11 cellular contexts compared by ENCODE assay signal in genomic region chr17:5049314-5049819, GRCh38. TPM values are rescaled to one million over a fixed set of nuclear protein-coding genes. Genes with fewer than 3 reads are reported as not detected.
DNase-seq lines count a peak whose midpoint lies in the region; ATAC-seq, FAIRE-seq and TF ChIP-seq lines count a peak whose summit lies in the region.
"Had no signal": no experiment of that assay in that cellular context is flagged by ENCODE, and none has a peak within 500 bp of the region (broad histone marks: within the 10 kb centered on the region; RNA-seq: fewer than 3 reads in every experiment).

No MANE protein-coding gene starts in this region.

- peak overlapping the region; percentile 47 for H3K4me2 ChIP-seq in DOHH2 (ENCODE audit: low read length)

- H3K9me3 ChIP-seq in DOHH2 (ENCODE audit: control insufficient read depth, insufficient read depth, low read length): no peaks in the 10 kb centered on the region
- no peaks in the 10 kb centered on the region for H3K9me3 ChIP-seq in gastrocnemius medialis

- H4K20me1 ChIP-seq in DOHH2 (ENCODE audit: control insufficient read depth, insufficient read depth, low read depth, low read length): no peaks in the 10 kb centered on the region

- intact Hi-C loops in gastrocnemius medialis (cut with DNase I; ENCODE audit: low total_unique reads): loop anchor here (2.0 kb wide), 1 partner anchor 15 kb away; the partner anchor contains the start of gene SLC52A1

- peak overlapping the region; percentile 21 for H3K4me3 ChIP-seq in DOHH2 (ENCODE audit: low read length)
- no peak overlapping the region for H3K4me3 ChIP-seq in gastrocnemius medialis

- TF ChIP-seq CTCF in DOHH2 (IDR thresholded peaks at IDR 0.05; ENCODE audit: low read depth, low read length, poor library complexity, severe bottlenecking): no peak
- no peak for TF ChIP-seq CTCF in gastrocnemius medialis (IDR thresholded peaks at IDR 0.05 in 4 of 5, conservative IDR thresholded peaks at IDR 0.05 in 1 of 5)

- peaks cover 6% of the 10 kb centered on the region for H3F3A ChIP-seq in DOHH2 (ENCODE audit: control insufficient read depth, insufficient read depth)

- in situ Hi-C loops in gastrocnemius medialis (cut with MboI; ENCODE audit: low sequenced_read_pairs in 4 of 4): no loop called here

- no peak for TF ChIP-seq POLR2A in gastrocnemius medialis (IDR thresholded peaks at IDR 0.05)

- H3K27me3 ChIP-seq in DOHH2 (ENCODE audit: control insufficient read depth, low read length) (no peaks in the 10 kb centered on the region), gastrocnemius medialis (no peaks in the 10 kb centered on the region)

- H3K4me1 ChIP-seq in DOHH2 (ENCODE audit: control insufficient read depth, low read length): peaks cover 42% of the 10 kb centered on the region
- peaks cover 0 to 8% of the 10 kb centered on the region in 2 donors for H3K4me1 ChIP-seq in gastrocnemius medialis

- peak; percentile 71 for DNase-seq in activated CD4-positive, alpha-beta T cell treated with anti-CD3 and anti-CD28 coated beads, Interleukin-2, amount 50 U/mL, for 1 hour
- DNase-seq in gastrocnemius medialis (no peak), iPS-NIHi11 (ENCODE audit: low spot score) (no peak), cortex of kidney (lab: John Stamatoyannopoulos, UW) (no peak)
- DNase-seq: NCI-H2029 had no signal

- ATAC-seq in gastrocnemius medialis (no peak), HG02970 (IDR thresholded peaks at IDR 0.05; ENCODE audit: low FRiP score, unreplicated experiment) (no peak), HG03565 (IDR thresholded peaks at IDR 0.05; ENCODE audit: unreplicated experiment) (no peak)
- ATAC-seq: HCT116 had no signal

- H3K27ac ChIP-seq in DOHH2 (ENCODE audit: low read depth, low read length): peak overlapping the region; percentile 94
- H3K27ac ChIP-seq in gastrocnemius medialis: peak overlapping the region; percentile 6 to 63 (median 38)

- no peaks in the 10 kb centered on the region for H3K79me2 ChIP-seq in DOHH2 (ENCODE audit: control insufficient read depth, low read length)

- no peaks in the 10 kb centered on the region for H3K9me2 ChIP-seq in DOHH2 (replicated peaks; ENCODE audit: control insufficient read depth, low read length)

- FAIRE-seq in endometrium (lab: Jason Lieb, UNC): peak; percentile 81

- H3K36me3 ChIP-seq in DOHH2 (ENCODE audit: control insufficient read depth, low read length): no peaks in the 10 kb centered on the region
- H3K36me3 ChIP-seq in gastrocnemius medialis: no peaks in the 10 kb centered on the region

RNA-seq across cellular contexts. Expression of gene SLC52A1, which starts 14.1 kb away (rescaled TPM):
- not detected for total RNA-seq in gastrocnemius medialis
- total RNA-seq: Daoy had no signal

RNA-seq across cellular contexts. Expression of gene ZFP3, which starts 28.9 kb away (rescaled TPM):
- total RNA-seq in gastrocnemius medialis: 10 to 100 TPM in 1 of 4 donors, 1 to 10 TPM in 3; 6.1 to 11.4 (median 7.6) TPM
- total RNA-seq: Daoy had no signal

RNA-seq across cellular contexts. Expression of gene KIF1C, which starts 51.6 kb away (rescaled TPM):
- total RNA-seq in gastrocnemius medialis: 100 to 1,000 TPM; 327 to 543 (median 393) TPM

RNA-seq across cellular contexts. Expression of gene INCA1, which starts 52.0 kb away (rescaled TPM):
- 1 to 10 TPM; 1.9 to 5.7 (median 4.3) TPM for total RNA-seq in gastrocnemius medialis
